Comparison of ENCODE assay signal across 8 cellular contexts in the genomic region with DNA sequence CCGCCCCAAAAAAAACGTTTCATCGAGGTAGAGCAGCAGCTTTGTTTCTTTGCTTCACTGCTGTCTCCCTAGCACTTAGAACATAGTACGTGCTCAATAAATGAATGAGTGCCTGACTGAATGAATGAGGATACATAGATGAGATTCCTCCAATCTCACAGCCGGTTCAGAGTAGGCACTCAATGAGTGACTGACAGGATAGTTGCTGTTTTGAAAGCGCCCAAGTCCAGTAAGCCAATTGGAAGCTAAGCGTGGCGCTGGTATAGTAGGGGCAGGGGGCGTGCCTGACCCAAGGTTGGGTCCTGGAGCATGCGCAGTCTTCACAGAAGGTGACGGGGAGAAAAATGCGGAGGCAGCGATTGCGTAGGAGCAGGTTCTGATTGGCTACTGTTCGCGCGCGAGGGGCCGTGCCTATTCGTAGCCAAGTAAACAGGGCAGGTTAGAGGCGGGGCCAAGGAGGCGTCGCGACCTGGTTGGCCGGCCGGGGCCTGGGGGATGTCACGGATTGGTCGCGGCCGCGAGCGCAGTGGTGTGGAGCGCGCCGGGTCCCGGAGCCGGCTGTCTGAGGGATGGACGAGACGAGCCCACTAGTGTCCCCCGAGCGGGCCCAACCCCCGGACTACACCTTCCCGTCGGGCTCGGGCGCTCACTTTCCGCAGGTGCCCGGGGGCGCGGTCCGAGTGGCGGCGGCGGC. TPM values are rescaled to one million over a fixed set of nuclear protein-coding genes. Genes with fewer than 3 reads are reported as not detected.
A peak's percentile ranks its signal among the peaks of the same experiment; 100 is the strongest.
DNase-seq lines count a peak whose midpoint lies in the region; ATAC-seq and TF ChIP-seq lines count a peak whose summit lies in the region.

A gene (plus strand): TSS at position 498 of the 694 bp plus-strand sequence. CDS start 72 bp downstream, at position 570.

- H3K4me1 ChIP-seq in smooth muscle cell (ENCODE audit: low read depth) = peaks cover 11% of the 10 kb centered on the region

- peaks cover 19% of the 10 kb centered on the region for H4K20me1 ChIP-seq in smooth muscle cell (ENCODE audit: low read depth)

- peak within 1 kb of the TSS; percentile 41 for H2AFZ ChIP-seq in smooth muscle cell (ENCODE audit: low read depth)

- TF ChIP-seq CTCF in AG09309 (IDR thresholded peaks at IDR 0.05; ENCODE audit: control insufficient read depth, insufficient read depth, low read depth, low read length, missing control alignments) (no peak), WI38 (IDR thresholded peaks at IDR 0.05; ENCODE audit: low read depth, low read length) (no peak), cardiac fibroblast (IDR thresholded peaks at IDR 0.05; ENCODE audit: low read depth, low read length) (no peak), smooth muscle cell (IDR thresholded peaks at IDR 0.05; ENCODE audit: borderline replicate concordance, insufficient read depth, poor library complexity, severe bottlenecking) (no peak)

- H3K27ac ChIP-seq in smooth muscle cell (ENCODE audit: low read depth) = peak within 1 kb of the TSS; percentile 87

- peaks cover 42% of the 10 kb centered on the region for H3K79me2 ChIP-seq in smooth muscle cell (ENCODE audit: low read depth)

- no peaks in the 10 kb centered on the region for H3K27me3 ChIP-seq in smooth muscle cell (ENCODE audit: low read depth)

- H3K9me3 ChIP-seq in smooth muscle cell (replicated peaks; ENCODE audit: low read depth) = no peaks in the 10 kb centered on the region

- ATAC-seq in GM19023 (IDR thresholded peaks at IDR 0.05; ENCODE audit: unreplicated experiment) = peak; percentile 99
- ATAC-seq in HG03196 (IDR thresholded peaks at IDR 0.05; ENCODE audit: unreplicated experiment) = peak; percentile 98

- peak within 1 kb of the TSS; percentile 99 for H3K4me2 ChIP-seq in smooth muscle cell

- H3K9ac ChIP-seq in smooth muscle cell (ENCODE audit: low read depth) = peak within 1 kb of the TSS; percentile 93

- peak within 1 kb of the TSS; percentile 66 for H3K4me3 ChIP-seq in AG09309 (ENCODE audit: control insufficient read depth, low read depth, low read length)
- peak within 1 kb of the TSS; percentile 90 for H3K4me3 ChIP-seq in WI38 (ENCODE audit: low read depth, low read length)
- peak within 1 kb of the TSS; percentile 79 to 82 for H3K4me3 ChIP-seq in cardiac fibroblast (replicated peaks in 1 of 2; ENCODE audit: low read depth in 2 of 2, low read length in 2 of 2)
- H3K4me3 ChIP-seq in smooth muscle cell = peak within 1 kb of the TSS; percentile 98

- H3F3A ChIP-seq in smooth muscle cell (ENCODE audit: low read depth) = peaks cover 3% of the 10 kb centered on the region

- no peaks in the 10 kb centered on the region for H3K36me3 ChIP-seq in smooth muscle cell (ENCODE audit: low read depth)

- WGBS in smooth muscle cell (ENCODE audit: low lambda C conversion rate) = 3% methylated on average over 52 of the region's 54 CpGs

- DNase-seq in AG09309 (ENCODE audit: low read depth) (peak; percentile 96), NCI-H226 (peak; percentile 97), cardiac fibroblast (ENCODE audit: low read depth in 2 of 2) (peak; percentile 100), iPS-NIHi7 (ENCODE audit: extremely low spot score) (peak; percentile 99), smooth muscle cell (lab: John Stamatoyannopoulos, UW; ENCODE audit: unreplicated experiment) (peak; percentile 95)

RNA-seq across cellular contexts. Expression of the gene that starts here (rescaled TPM):
- 20.8 and 23.4 TPM in 2 replicates for total RNA-seq in smooth muscle cell
- 20.4 and 21.0 TPM in 2 replicates for polyA plus RNA-seq in smooth muscle cell

Comparison
In these comparisons a context has a peak if more than half of its experiments do, and no peak if none do; other contexts are left out.
1. Peak in every context shown above with its lines: DNase-seq, ATAC-seq, H3K4me3 ChIP-seq and H3K27ac ChIP-seq.